In genomic region chr2:65514555-65515195, GRCh38 we compare ENCODE assay signal across 19 cellular contexts.
DNase-seq lines count a peak whose midpoint lies in the region; ATAC-seq, FAIRE-seq and TF ChIP-seq lines count a peak whose summit lies in the region.
"Had no signal": no experiment of that assay in that cellular context is flagged by ENCODE, and none has a peak within 500 bp of the region (broad histone marks: within the 10 kb centered on the region; RNA-seq: fewer than 3 reads in every experiment).

No MANE protein-coding gene starts in this region.

- H3K4me2 ChIP-seq in osteoblast (ENCODE audit: insufficient read depth, low read length): peak overlapping the region; percentile 0
- H3K4me2 ChIP-seq in HepG2 (ENCODE audit: low read depth, low read length): no peak overlapping the region

- POLR2A ChIA-PET in GM10248 (lab: Yijun Ruan, JAX): no interaction called here
- POLR2A ChIA-PET in HepG2 (lab: Yijun Ruan, JAX): no interaction called here

- DNase-seq in GM10248 (ENCODE audit: extremely low spot score) (peak; percentile 50), choroid plexus epithelial cell (ENCODE audit: low read depth) (peak; percentile 11), osteoblast (ENCODE audit: insufficient read length, low spot score, missing footprints) (peak; percentile 67), SHP77 treated with DMSO at 0.1 percent for 48 hours (lab: John Stamatoyannopoulos, UW) (no peak), SK-N-DZ (ENCODE audit: low spot score) (no peak), activated gamma-delta T cell treated with Interleukin-2 at 50 U/mL for 16 hours (no peak), HepG2 (ENCODE audit: low spot score) (no peak)
- DNase-seq: activated CD4-positive, alpha-beta T cell treated with anti-CD3 and anti-CD28 coated beads for 1 hour; activated naive CD8-positive, alpha-beta T cell treated with anti-CD3 and anti-CD28 coated beads for 36 hours; BE2C; gastrocnemius medialis; GOT3; left ventricle myocardium superior; NCI-H1694; NCI-H2227 treated with DMSO at 0.1 percent for 48 hours; Peyer's patch had no signal

- CTCF ChIA-PET in GM10248 (lab: Yijun Ruan, JAX): no interaction called here
- CTCF ChIA-PET in HepG2 (lab: Yijun Ruan, JAX; ENCODE audit: low intra/inter-chr PET ratio, low total read pairs): no interaction called here

- H3K27ac ChIP-seq in osteoblast (ENCODE audit: low read depth, low read length): peak overlapping the region; percentile 29
- H3K27ac ChIP-seq in HepG2 (ENCODE audit: extremely low read length, insufficient read depth, low read length): no peak overlapping the region
- H3K27ac ChIP-seq: gastrocnemius medialis, Peyer's patch had no signal

- no TSS peak for BruUV-seq in HepG2 (replicated peaks; lab: Mats Ljungman, UMichigan)

- 40% methylated on average over 4 of the region's 4 CpGs for WGBS in HepG2 (ENCODE audit: low lambda C conversion rate)

- TF ChIP-seq POLR2A in HepG2 (IDR thresholded peaks at IDR 0.05; ENCODE audit: insufficient read depth in 1 of 2, low read depth in 2 of 2, low read length in 2 of 2): no peak

- no peak overlapping the region for H3K9ac ChIP-seq in HepG2 (ENCODE audit: insufficient read depth, low read depth, low read length)

- intact Hi-C loops in HepG2 (cut with micrococcal nuclease; ENCODE audit: unreplicated experiment): no loop called here

- no peaks in the 10 kb centered on the region for H3K79me2 ChIP-seq in osteoblast (ENCODE audit: insufficient read depth, low read length)
- H3K79me2 ChIP-seq in HepG2 (ENCODE audit: insufficient read depth, low read length): no peaks in the 10 kb centered on the region

- H3K4me3 ChIP-seq in choroid plexus epithelial cell (ENCODE audit: low read depth, low read length): no peak overlapping the region
- no peak overlapping the region for H3K4me3 ChIP-seq in osteoblast (ENCODE audit: insufficient read depth, low read length)
- H3K4me3 ChIP-seq in HepG2 (replicated peaks in 1 of 3; ENCODE audit: insufficient read depth in 1 of 3, low read depth in 2 of 3, low read length in 3 of 3): no peak overlapping the region
- H3K4me3 ChIP-seq: gastrocnemius medialis, Peyer's patch had no signal

- no peak overlapping the region for H2AFZ ChIP-seq in osteoblast (ENCODE audit: low read length)
- H2AFZ ChIP-seq in HepG2 (ENCODE audit: low read length): no peak overlapping the region

- H3K27me3 ChIP-seq in osteoblast (ENCODE audit: insufficient read depth, low read length) (no peaks in the 10 kb centered on the region), HepG2 (ENCODE audit: control insufficient read depth in 1 of 2, insufficient read depth in 2 of 2, low read length in 2 of 2) (no peaks in the 10 kb centered on the region; a peak in 1 of 5 replicates)
- H3K27me3 ChIP-seq: BE2C, gastrocnemius medialis, Peyer's patch had no signal

- no peaks in the 10 kb centered on the region for H3K36me3 ChIP-seq in osteoblast (ENCODE audit: insufficient read depth, low read length)
- H3K36me3 ChIP-seq in HepG2 (replicated peaks in 1 of 2; ENCODE audit: control insufficient read depth in 1 of 2, insufficient read depth in 2 of 2, low read length in 2 of 2): no peaks in the 10 kb centered on the region
- H3K36me3 ChIP-seq: BE2C, gastrocnemius medialis, Peyer's patch had no signal

- FAIRE-seq in HepG2 (lab: Jason Lieb, UNC): no peak
- FAIRE-seq: endothelial cell of umbilical vein, G401.6 had no signal

- H3K9me3 ChIP-seq in osteoblast (ENCODE audit: low read depth, low read length) (no peaks in the 10 kb centered on the region), HepG2 (ENCODE audit: low read length) (no peaks in the 10 kb centered on the region)
- H3K9me3 ChIP-seq: BE2C, gastrocnemius medialis, Peyer's patch had no signal

- no peak for TF ChIP-seq RAD21 in HepG2 (CRISPR knock-in tag; IDR thresholded peaks at IDR 0.05)

- no peak for TF ChIP-seq CTCF in GM10248 (IDR thresholded peaks at IDR 0.05; ENCODE audit: control extremely low read depth, extremely low read depth, low read depth, missing control alignments)
- no peak for TF ChIP-seq CTCF in choroid plexus epithelial cell (conservative IDR thresholded peaks at IDR 0.05; ENCODE audit: low read depth, low read length)
- TF ChIP-seq CTCF in osteoblast (IDR thresholded peaks at IDR 0.05; ENCODE audit: extremely low read depth, low read depth, low read length): no peak
- TF ChIP-seq CTCF in HepG2 (CRISPR knock-in tag; IDR thresholded peaks at IDR 0.05): no peak

- peak; percentile 60 for ATAC-seq in HG02610 (IDR thresholded peaks at IDR 0.05; ENCODE audit: unreplicated experiment)
- ATAC-seq in HepG2: no peak
- ATAC-seq: gastrocnemius medialis, left ventricle myocardium superior had no signal

- peaks cover 15% of the 10 kb centered on the region for H3K4me1 ChIP-seq in osteoblast (ENCODE audit: insufficient read depth, low read length)
- H3K4me1 ChIP-seq in HepG2 (ENCODE audit: insufficient read depth, low read length): no peaks in the 10 kb centered on the region
- H3K4me1 ChIP-seq: BE2C, gastrocnemius medialis, Peyer's patch had no signal

- TF ChIP-seq EP300 in HepG2 (IDR thresholded peaks at IDR 0.05; ENCODE audit: low read depth in 2 of 2, low read length in 2 of 2) (no peak), HepG2 (CRISPR knock-in tag; IDR thresholded peaks at IDR 0.05; ENCODE audit: borderline replicate concordance) (no peak)

- no peaks in the 10 kb centered on the region for H4K20me1 ChIP-seq in osteoblast (ENCODE audit: insufficient read depth, low read length)
- no peaks in the 10 kb centered on the region for H4K20me1 ChIP-seq in HepG2 (ENCODE audit: insufficient read depth, low read length)

- in situ Hi-C loops in HepG2 (cut with HindIII; ENCODE audit: extremely low pct_ligation_motif_present, low pct_unique_long_range_greater_than_20kb): no loop called here

TF ChIP-seq in HepG2, 621 proteins besides CTCF, POLR2A, EP300 and RAD21 (continues in another document):
- TF ChIP-seq NFIC (IDR thresholded peaks at IDR 0.05; ENCODE audit: low read length) (no peak), GFI1 (CRISPR knock-in tag; IDR thresholded peaks at IDR 0.05; ENCODE audit: borderline replicate concordance) (no peak), AKNA (CRISPR knock-in tag; IDR thresholded peaks at IDR 0.05; ENCODE audit: borderline replicate concordance) (no peak), CEBPZ (IDR thresholded peaks at IDR 0.05; ENCODE audit: low read length) (no peak), ZNF878 (CRISPR knock-in tag; IDR thresholded peaks at IDR 0.05) (no peak), CC2D1A (CRISPR knock-in tag; IDR thresholded peaks at IDR 0.05) (no peak), CCDC6 (CRISPR knock-in tag; IDR thresholded peaks at IDR 0.05) (no peak)

Comparison
In these comparisons a context has a peak if more than half of its experiments do, and no peak if none do; other contexts are left out.
1. DNase-seq: peak in GM10248 (single experiment), choroid plexus epithelial cell (single experiment) and osteoblast (single experiment); none in SHP77 treated with DMSO at 0.1 percent for 48 hours (single experiment), SK-N-DZ (single experiment), activated gamma-delta T cell treated with Interleukin-2 at 50 U/mL for 16 hours (single experiment) and HepG2 (single experiment).